ENCODE assay signal across 14 cellular contexts in genomic region chr19:46803555-46803954, GRCh38. TPM values are rescaled to one million over a fixed set of nuclear protein-coding genes. Genes with fewer than 3 reads are reported as not detected.
DNase-seq lines count a peak whose midpoint lies in the region; ATAC-seq, FAIRE-seq and TF ChIP-seq lines count a peak whose summit lies in the region.
"Had no signal": no experiment of that assay in that cellular context is flagged by ENCODE, and none has a peak within 500 bp of the region (broad histone marks: within the 10 kb centered on the region; RNA-seq: fewer than 3 reads in every experiment).

No MANE protein-coding gene starts in this region.

- H3K4me3 ChIP-seq in OCI-LY3 (ENCODE audit: low read length) (no peak overlapping the region), small intestine (ENCODE audit: low read depth in 1 of 2, low read length in 2 of 2) (no peak overlapping the region)
- H3K4me3 ChIP-seq: GM23338, MG63 had no signal

- no peak for FAIRE-seq in small intestine (lab: Jason Lieb, UNC)

- H3K27me3 ChIP-seq in OCI-LY3 (ENCODE audit: low read depth, low read length), result no peaks in the 10 kb centered on the region
- H3K27me3 ChIP-seq in small intestine (ENCODE audit: control insufficient read depth in 2 of 2, insufficient read depth in 2 of 2, low read length in 2 of 2), result no peaks in the 10 kb centered on the region
- H3K27me3 ChIP-seq: BE2C, MG63 had no signal

- H3K36me3 ChIP-seq in OCI-LY3 (replicated peaks; ENCODE audit: low read depth, low read length) (no peaks in the 10 kb centered on the region), small intestine (ENCODE audit: control insufficient read depth in 2 of 2, insufficient read depth in 2 of 2, low read length in 2 of 2) (no peaks in the 10 kb centered on the region)
- H3K36me3 ChIP-seq: BE2C, MG63 had no signal

- ATAC-seq in left colon (peak; percentile 83), esophagus mucosa (no peak), HG02973 (IDR thresholded peaks at IDR 0.05; ENCODE audit: unreplicated experiment) (no peak)
- ATAC-seq: CD8-positive, alpha-beta T cell; GM23338 had no signal

- H3K9me3 ChIP-seq in OCI-LY3 (ENCODE audit: insufficient read depth, low read length) (no peaks in the 10 kb centered on the region), small intestine (ENCODE audit: control insufficient read depth, low read depth) (no peaks in the 10 kb centered on the region)
- H3K9me3 ChIP-seq: BE2C, MG63 had no signal

- H2AFZ ChIP-seq in OCI-LY3 (ENCODE audit: low read depth, low read length), result peak overlapping the region; percentile 23; the same call in 1 of the 2 replicates
- H2AFZ ChIP-seq: GM23338 had no signal

- no peak for TF ChIP-seq CTCF in OCI-LY3 (IDR thresholded peaks at IDR 0.05; ENCODE audit: low read depth, low read length)

- H3K79me2 ChIP-seq in OCI-LY3 (ENCODE audit: low read length), result no peaks in the 10 kb centered on the region

- no peak overlapping the region for H3K4me2 ChIP-seq in OCI-LY3 (ENCODE audit: low read length)
- H3K4me2 ChIP-seq: GM23338 had no signal

- H3K4me1 ChIP-seq in OCI-LY3 (ENCODE audit: low read length) (0 out of 2 replicates have a peak, but pooled peaks cover 4% of the 10 kb centered on the region), small intestine (ENCODE audit: control insufficient read depth in 2 of 2, insufficient read depth in 1 of 2, low read depth in 1 of 2, low read length in 1 of 2) (no peaks in the 10 kb centered on the region)
- H3K4me1 ChIP-seq: BE2C had no signal

- peak in 1 of 2 donors; percentile 18 for DNase-seq in left colon
- DNase-seq in small intestine, result peak; percentile 70
- DNase-seq: BE2C; CD8-positive, alpha-beta T cell; MG63; NCI-H1417; NCI-H1930; NCI-H2171 treated with DMSO at 0.1 percent for 48 hours; NCI-H510A; SIG-M5 had no signal

- intact Hi-C loops in left colon (cut with DNase I, micrococcal nuclease), result no loop called here

- no peak overlapping the region for H3K9ac ChIP-seq in OCI-LY3 (ENCODE audit: low read length)

- H3K27ac ChIP-seq in OCI-LY3 (ENCODE audit: low read length) (no peak overlapping the region), small intestine (ENCODE audit: low read depth in 1 of 2, low read length in 1 of 2) (no peak overlapping the region)

- no peaks in the 10 kb centered on the region for H4K20me1 ChIP-seq in OCI-LY3 (ENCODE audit: insufficient read depth, low read length)

- 11 to 48% (median 22%) methylated on average over 2 of the region's 2 CpGs for WGBS in small intestine, 3 donors

RNA-seq across cellular contexts. Expression of gene SLC1A5, which starts 15.2 kb away (rescaled TPM):
- 100 to 1,000 TPM in 1 of 2 donors, 10 to 100 TPM in 1; 88.5 to 145 TPM for total RNA-seq in left colon
- polyA plus RNA-seq in small intestine, result 100 to 1,000 TPM in 1 of 3 donors, 1 to 10 TPM in 2; 1.6 to 159 (median 7.0) TPM
- 113 TPM for total RNA-seq in esophagus mucosa

RNA-seq across cellular contexts. Expression of gene AP2S1, which starts 47.1 kb away (rescaled TPM):
- total RNA-seq in left colon (100 to 1,000 TPM; 123 to 138 TPM), esophagus mucosa (206 TPM)
- 100 to 1,000 TPM; 123 to 164 (median 129) TPM for polyA plus RNA-seq in small intestine

RNA-seq across cellular contexts. Expression of gene ARHGAP35, which starts 57.2 kb away (rescaled TPM):
- total RNA-seq in left colon (10 to 100 TPM; 65.8 to 73.1 TPM), esophagus mucosa (33.0 TPM)
- polyA plus RNA-seq in small intestine, result 10 to 100 TPM; 12.7 to 25.4 (median 13.8) TPM

RNA-seq across cellular contexts. Expression of gene STRN4, which starts 57.3 kb away (rescaled TPM):
- total RNA-seq in left colon, result 10 to 100 TPM; 69.2 to 74.9 TPM
- 10 to 100 TPM; 44.6 to 51.6 (median 50.5) TPM for polyA plus RNA-seq in small intestine
- 44.5 TPM for total RNA-seq in esophagus mucosa

RNA-seq across cellular contexts. Expression of gene FKRP, which starts 57.7 kb away (rescaled TPM):
- 10 to 100 TPM; 10.2 to 10.8 TPM for total RNA-seq in left colon
- 1 to 10 TPM; 7.0 to 9.3 (median 8.3) TPM for polyA plus RNA-seq in small intestine
- total RNA-seq in esophagus mucosa, result 7.8 TPM
